ENCODE assay signal across 1 cellular context in the genomic region with DNA sequence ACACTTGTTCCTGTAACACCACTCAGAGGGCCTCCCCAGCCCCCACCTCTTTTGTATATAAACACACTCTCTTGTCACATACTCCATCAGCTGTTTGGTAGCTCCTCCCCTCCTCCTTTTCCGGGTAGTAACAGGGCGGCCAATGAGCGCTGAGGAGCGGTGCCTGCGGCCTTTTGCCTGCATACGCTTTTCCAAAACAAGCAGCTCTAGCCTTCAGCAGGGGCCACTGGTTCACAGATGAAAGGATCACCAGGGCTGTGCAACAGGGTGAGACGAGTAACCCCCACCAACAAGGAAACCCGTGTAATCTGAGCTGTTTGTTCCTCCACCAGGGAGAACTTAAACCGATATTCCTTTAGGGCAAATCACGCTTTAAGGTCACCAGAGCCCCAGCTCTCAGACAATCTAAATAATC.
TF ChIP-seq lines count a peak whose summit lies in the region.

No MANE protein-coding gene starts in this region.

TF ChIP-seq in IMR-90, 13 proteins besides CTCF, POLR2A, EP300 and RAD21 (continued from another document):
- TF ChIP-seq, protein P1, sequence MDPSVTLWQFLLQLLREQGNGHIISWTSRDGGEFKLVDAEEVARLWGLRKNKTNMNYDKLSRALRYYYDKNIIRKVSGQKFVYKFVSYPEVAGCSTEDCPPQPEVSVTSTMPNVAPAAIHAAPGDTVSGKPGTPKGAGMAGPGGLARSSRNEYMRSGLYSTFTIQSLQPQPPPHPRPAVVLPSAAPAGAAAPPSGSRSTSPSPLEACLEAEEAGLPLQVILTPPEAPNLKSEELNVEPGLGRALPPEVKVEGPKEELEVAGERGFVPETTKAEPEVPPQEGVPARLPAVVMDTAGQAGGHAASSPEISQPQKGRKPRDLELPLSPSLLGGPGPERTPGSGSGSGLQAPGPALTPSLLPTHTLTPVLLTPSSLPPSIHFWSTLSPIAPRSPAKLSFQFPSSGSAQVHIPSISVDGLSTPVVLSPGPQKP (IDR thresholded peaks at IDR 0.05; ENCODE audit: borderline replicate concordance, low read depth, low read length), result no peak
- TF ChIP-seq, protein P2, sequence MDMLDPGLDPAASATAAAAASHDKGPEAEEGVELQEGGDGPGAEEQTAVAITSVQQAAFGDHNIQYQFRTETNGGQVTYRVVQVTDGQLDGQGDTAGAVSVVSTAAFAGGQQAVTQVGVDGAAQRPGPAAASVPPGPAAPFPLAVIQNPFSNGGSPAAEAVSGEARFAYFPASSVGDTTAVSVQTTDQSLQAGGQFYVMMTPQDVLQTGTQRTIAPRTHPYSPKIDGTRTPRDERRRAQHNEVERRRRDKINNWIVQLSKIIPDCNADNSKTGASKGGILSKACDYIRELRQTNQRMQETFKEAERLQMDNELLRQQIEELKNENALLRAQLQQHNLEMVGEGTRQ (IDR thresholded peaks at IDR 0.05; ENCODE audit: low read depth, low read length), result no peak
- TF ChIP-seq RFX5 (IDR thresholded peaks at IDR 0.05; ENCODE audit: low read depth, low read length) (peak; percentile 94), RCOR1 (IDR thresholded peaks at IDR 0.05; ENCODE audit: insufficient replicate concordance, low read length) (no peak)
